Comparison of ENCODE assay signal across 1 cellular context in the genomic region with DNA sequence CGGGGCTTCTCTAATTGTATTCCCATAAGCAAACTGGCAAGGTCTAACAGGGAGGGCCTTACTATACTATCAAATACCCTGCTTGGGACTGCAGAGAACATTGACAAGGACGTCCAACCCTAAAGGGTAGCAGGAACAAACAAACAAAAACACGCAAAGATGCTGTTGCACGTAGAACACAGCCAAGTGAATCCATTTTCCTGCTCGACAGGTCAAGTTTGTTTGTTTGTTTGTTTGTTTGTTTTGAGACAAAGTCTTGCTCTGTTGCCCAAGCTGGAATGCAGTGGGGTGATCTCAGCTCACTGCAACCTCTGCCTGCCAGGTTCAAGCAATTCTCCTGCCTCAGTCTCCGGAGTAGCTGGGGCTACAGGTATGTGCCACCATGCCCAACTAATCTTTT.
TF ChIP-seq lines count a peak whose summit lies in the region.

No MANE protein-coding gene starts in this region.

TF ChIP-seq in GM23338, 12 proteins besides CTCF, POLR2A, EP300 and RAD21:
- TF ChIP-seq, protein P1, sequence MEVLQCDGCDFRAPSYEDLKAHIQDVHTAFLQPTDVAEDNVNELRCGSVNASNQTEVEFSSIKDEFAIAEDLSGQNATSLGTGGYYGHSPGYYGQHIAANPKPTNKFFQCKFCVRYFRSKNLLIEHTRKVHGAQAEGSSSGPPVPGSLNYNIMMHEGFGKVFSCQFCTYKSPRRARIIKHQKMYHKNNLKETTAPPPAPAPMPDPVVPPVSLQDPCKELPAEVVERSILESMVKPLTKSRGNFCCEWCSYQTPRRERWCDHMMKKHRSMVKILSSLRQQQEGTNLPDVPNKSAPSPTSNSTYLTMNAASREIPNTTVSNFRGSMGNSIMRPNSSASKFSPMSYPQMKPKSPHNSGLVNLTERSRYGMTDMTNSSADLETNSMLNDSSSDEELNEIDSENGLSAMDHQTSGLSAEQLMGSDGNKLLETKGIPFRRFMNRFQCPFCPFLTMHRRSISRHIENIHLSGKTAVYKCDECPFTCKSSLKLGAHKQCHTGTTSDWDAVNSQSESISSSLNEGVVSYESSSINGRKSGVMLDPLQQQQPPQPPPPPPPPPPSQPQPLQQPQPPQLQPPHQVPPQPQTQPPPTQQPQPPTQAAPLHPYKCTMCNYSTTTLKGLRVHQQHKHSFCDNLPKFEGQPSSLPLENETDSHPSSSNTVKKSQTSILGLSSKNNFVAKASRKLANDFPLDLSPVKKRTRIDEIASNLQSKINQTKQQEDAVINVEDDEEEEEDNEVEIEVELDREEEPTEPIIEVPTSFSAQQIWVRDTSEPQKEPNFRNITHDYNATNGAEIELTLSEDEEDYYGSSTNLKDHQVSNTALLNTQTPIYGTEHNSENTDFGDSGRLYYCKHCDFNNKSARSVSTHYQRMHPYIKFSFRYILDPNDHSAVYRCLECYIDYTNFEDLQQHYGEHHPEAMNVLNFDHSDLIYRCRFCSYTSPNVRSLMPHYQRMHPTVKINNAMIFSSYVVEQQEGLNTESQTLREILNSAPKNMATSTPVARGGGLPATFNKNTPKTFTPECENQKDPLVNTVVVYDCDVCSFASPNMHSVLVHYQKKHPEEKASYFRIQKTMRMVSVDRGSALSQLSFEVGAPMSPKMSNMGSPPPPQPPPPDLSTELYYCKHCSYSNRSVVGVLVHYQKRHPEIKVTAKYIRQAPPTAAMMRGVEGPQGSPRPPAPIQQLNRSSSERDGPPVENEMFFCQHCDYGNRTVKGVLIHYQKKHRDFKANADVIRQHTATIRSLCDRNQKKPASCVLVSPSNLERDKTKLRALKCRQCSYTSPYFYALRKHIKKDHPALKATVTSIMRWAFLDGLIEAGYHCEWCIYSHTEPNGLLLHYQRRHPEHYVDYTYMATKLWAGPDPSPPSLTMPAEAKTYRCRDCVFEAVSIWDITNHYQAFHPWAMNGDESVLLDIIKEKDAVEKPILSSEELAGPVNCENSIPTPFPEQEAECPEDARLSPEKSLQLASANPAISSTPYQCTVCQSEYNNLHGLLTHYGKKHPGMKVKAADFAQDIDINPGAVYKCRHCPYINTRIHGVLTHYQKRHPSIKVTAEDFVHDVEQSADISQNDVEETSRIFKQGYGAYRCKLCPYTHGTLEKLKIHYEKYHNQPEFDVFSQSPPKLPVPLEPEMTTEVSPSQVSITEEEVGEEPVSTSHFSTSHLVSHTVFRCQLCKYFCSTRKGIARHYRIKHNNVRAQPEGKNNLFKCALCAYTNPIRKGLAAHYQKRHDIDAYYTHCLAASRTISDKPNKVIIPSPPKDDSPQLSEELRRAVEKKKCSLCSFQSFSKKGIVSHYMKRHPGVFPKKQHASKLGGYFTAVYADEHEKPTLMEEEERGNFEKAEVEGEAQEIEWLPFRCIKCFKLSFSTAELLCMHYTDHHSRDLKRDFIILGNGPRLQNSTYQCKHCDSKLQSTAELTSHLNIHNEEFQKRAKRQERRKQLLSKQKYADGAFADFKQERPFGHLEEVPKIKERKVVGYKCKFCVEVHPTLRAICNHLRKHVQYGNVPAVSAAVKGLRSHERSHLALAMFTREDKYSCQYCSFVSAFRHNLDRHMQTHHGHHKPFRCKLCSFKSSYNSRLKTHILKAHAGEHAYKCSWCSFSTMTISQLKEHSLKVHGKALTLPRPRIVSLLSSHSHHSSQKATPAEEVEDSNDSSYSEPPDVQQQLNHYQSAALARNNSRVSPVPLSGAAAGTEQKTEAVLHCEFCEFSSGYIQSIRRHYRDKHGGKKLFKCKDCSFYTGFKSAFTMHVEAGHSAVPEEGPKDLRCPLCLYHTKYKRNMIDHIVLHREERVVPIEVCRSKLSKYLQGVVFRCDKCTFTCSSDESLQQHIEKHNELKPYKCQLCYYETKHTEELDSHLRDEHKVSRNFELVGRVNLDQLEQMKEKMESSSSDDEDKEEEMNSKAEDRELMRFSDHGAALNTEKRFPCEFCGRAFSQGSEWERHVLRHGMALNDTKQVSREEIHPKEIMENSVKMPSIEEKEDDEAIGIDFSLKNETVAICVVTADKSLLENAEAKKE (CRISPR knock-in tag; IDR thresholded peaks at IDR 0.05) = no peak
- TF ChIP-seq POLR2AphosphoS5 (IDR thresholded peaks at IDR 0.05; ENCODE audit: low read depth) (no peak), STAT1 (IDR thresholded peaks at IDR 0.05; ENCODE audit: unreplicated experiment) (no peak), ZNF331 (CRISPR knock-in tag; IDR thresholded peaks at IDR 0.05; ENCODE audit: low read depth) (no peak), CREB1 (CRISPR knock-in tag; IDR thresholded peaks at IDR 0.05; ENCODE audit: low read depth) (no peak), NANOG (IDR thresholded peaks at IDR 0.05; ENCODE audit: borderline replicate concordance) (no peak), EZH2phosphoT487 (IDR thresholded peaks at IDR 0.05; ENCODE audit: unreplicated experiment) (no peak), EZH2 (IDR thresholded peaks at IDR 0.05; ENCODE audit: low read depth, unreplicated experiment) (no peak)
- TF ChIP-seq, protein P2, sequence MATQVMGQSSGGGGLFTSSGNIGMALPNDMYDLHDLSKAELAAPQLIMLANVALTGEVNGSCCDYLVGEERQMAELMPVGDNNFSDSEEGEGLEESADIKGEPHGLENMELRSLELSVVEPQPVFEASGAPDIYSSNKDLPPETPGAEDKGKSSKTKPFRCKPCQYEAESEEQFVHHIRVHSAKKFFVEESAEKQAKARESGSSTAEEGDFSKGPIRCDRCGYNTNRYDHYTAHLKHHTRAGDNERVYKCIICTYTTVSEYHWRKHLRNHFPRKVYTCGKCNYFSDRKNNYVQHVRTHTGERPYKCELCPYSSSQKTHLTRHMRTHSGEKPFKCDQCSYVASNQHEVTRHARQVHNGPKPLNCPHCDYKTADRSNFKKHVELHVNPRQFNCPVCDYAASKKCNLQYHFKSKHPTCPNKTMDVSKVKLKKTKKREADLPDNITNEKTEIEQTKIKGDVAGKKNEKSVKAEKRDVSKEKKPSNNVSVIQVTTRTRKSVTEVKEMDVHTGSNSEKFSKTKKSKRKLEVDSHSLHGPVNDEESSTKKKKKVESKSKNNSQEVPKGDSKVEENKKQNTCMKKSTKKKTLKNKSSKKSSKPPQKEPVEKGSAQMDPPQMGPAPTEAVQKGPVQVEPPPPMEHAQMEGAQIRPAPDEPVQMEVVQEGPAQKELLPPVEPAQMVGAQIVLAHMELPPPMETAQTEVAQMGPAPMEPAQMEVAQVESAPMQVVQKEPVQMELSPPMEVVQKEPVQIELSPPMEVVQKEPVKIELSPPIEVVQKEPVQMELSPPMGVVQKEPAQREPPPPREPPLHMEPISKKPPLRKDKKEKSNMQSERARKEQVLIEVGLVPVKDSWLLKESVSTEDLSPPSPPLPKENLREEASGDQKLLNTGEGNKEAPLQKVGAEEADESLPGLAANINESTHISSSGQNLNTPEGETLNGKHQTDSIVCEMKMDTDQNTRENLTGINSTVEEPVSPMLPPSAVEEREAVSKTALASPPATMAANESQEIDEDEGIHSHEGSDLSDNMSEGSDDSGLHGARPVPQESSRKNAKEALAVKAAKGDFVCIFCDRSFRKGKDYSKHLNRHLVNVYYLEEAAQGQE (IDR thresholded peaks at IDR 0.05; ENCODE audit: unreplicated experiment) = no peak
TF ChIP-seq in GM23338: peak in this region for 0.
